In genomic region chr3:52310861-52311566, GRCh38 we compare ENCODE assay signal across 10 cellular contexts. TPM values are rescaled to one million over a fixed set of nuclear protein-coding genes. Genes with fewer than 3 reads are reported as not detected.
A peak's percentile ranks its signal among the peaks of the same experiment; 100 is the strongest.
DNase-seq lines count a peak whose midpoint lies in the region; ATAC-seq, FAIRE-seq and TF ChIP-seq lines count a peak whose summit lies in the region.
"Had no signal": no experiment of that assay in that cellular context is flagged by ENCODE, and none has a peak within 500 bp of the region (broad histone marks: within the 10 kb centered on the region; RNA-seq: fewer than 3 reads in every experiment).

No MANE protein-coding gene starts in this region.

- H3K4me3 ChIP-seq in left ventricle myocardium inferior: no peak overlapping the region
- no peak overlapping the region for H3K4me3 ChIP-seq in lower lobe of right lung

- peak overlapping the region; percentile 41 for H3K4me3 Mint-ChIP-seq in neural crest cell
- H3K4me3 Mint-ChIP-seq in endothelial cell (ENCODE audit: unreplicated experiment): no peak overlapping the region

- no peaks in the 10 kb centered on the region for H3K36me3 Mint-ChIP-seq in neural crest cell (ENCODE audit: low read depth)
- peaks cover 4% of the 10 kb centered on the region for H3K36me3 Mint-ChIP-seq in endothelial cell (ENCODE audit: low read depth, unreplicated experiment)

- H3K9me3 Mint-ChIP-seq in neural crest cell (no peaks in the 10 kb centered on the region), endothelial cell (ENCODE audit: unreplicated experiment) (no peaks in the 10 kb centered on the region)

- peak; percentile 64 for DNase-seq in GM12891 (ENCODE audit: insufficient read length, low spot score)
- DNase-seq in activated CD8-positive, alpha-beta memory T cell treated with anti-CD3 and anti-CD28 coated beads for 48 hours (ENCODE audit: low read depth in 2 of 3, low spot score in 2 of 3): peak in 2 of 3 experiments; percentile 15 to 57
- no peak for DNase-seq in neural crest cell (ENCODE audit: low read depth, low spot score)
- DNase-seq in retina: no peak
- DNase-seq in left ventricle myocardium inferior: no peak
- DNase-seq in endothelial cell (ENCODE audit: low spot score): no peak
- no peak for DNase-seq in lower lobe of right lung
- DNase-seq: KBM-7 had no signal

- H3K27ac ChIP-seq in left ventricle myocardium inferior (replicated peaks) (no peak overlapping the region), lower lobe of right lung (no peak overlapping the region)

- H3K27me3 Mint-ChIP-seq in neural crest cell (ENCODE audit: low read depth) (peaks cover 6% of the 10 kb centered on the region), endothelial cell (ENCODE audit: unreplicated experiment) (peaks cover 10% of the 10 kb centered on the region)

- H3K36me3 ChIP-seq in left ventricle myocardium inferior (no peaks in the 10 kb centered on the region), lower lobe of right lung (peaks cover 6% of the 10 kb centered on the region)

- TF ChIP-seq POLR2A in GM12891 (IDR thresholded peaks at IDR 0.05; ENCODE audit: low read depth, low read length): no peak

- H3K4me1 ChIP-seq in left ventricle myocardium inferior (peaks cover 14% of the 10 kb centered on the region), lower lobe of right lung (peaks cover 19% of the 10 kb centered on the region)

- peak; percentile 52 for ATAC-seq in HG02610 (IDR thresholded peaks at IDR 0.05; ENCODE audit: unreplicated experiment)
- no peak for ATAC-seq in lower lobe of right lung

- H3K9me3 ChIP-seq in left ventricle myocardium inferior (replicated peaks) (no peaks in the 10 kb centered on the region), lower lobe of right lung (no peaks in the 10 kb centered on the region)

- H3K27me3 ChIP-seq in left ventricle myocardium inferior (ENCODE audit: low read depth): no peaks in the 10 kb centered on the region
- no peaks in the 10 kb centered on the region for H3K27me3 ChIP-seq in lower lobe of right lung (ENCODE audit: low read depth)

- H3K27ac Mint-ChIP-seq in neural crest cell (ENCODE audit: unreplicated experiment) (peak overlapping the region; percentile 86), endothelial cell (ENCODE audit: unreplicated experiment) (no peak overlapping the region)

- TF ChIP-seq CTCF in neural crest cell (conservative IDR thresholded peaks at IDR 0.05): no peak
- no peak for TF ChIP-seq CTCF in left ventricle myocardium inferior (IDR thresholded peaks at IDR 0.05; ENCODE audit: borderline replicate concordance)
- no peak for TF ChIP-seq CTCF in endothelial cell (IDR thresholded peaks at IDR 0.05; ENCODE audit: unreplicated experiment)
- TF ChIP-seq CTCF in lower lobe of right lung (IDR thresholded peaks at IDR 0.05): no peak

- H3K4me1 Mint-ChIP-seq in neural crest cell (peaks cover 46% of the 10 kb centered on the region), endothelial cell (ENCODE audit: unreplicated experiment) (peaks cover 3% of the 10 kb centered on the region)

- intact Hi-C loops in left ventricle myocardium inferior (cut with micrococcal nuclease) (no loop called here), lower lobe of right lung (cut with DNase I) (no loop called here)

- FAIRE-seq in GM12891 (lab: Jason Lieb, UNC): peak; percentile 77
- FAIRE-seq: TTC549 had no signal

TF ChIP-seq in GM12891, 5 proteins besides CTCF, POLR2A, EP300 and RAD21:
- no peak for TF ChIP-seq POLR2AphosphoS5 (IDR thresholded peaks at IDR 0.05; ENCODE audit: low read depth, low read length)
- no peak for TF ChIP-seq SPI1 (IDR thresholded peaks at IDR 0.05; ENCODE audit: low read depth, low read length)
- TF ChIP-seq POU2F2 (IDR thresholded peaks at IDR 0.05; ENCODE audit: low read depth, low read length): no peak; the same call in 1 of the 2 replicates

RNA-seq across cellular contexts. Expression of gene DNAH1, which starts 5.1 kb away (rescaled TPM):
- 3.9 TPM for polyA plus RNA-seq in GM12891 (2012; ENCODE audit: low read depth, missing spikeins)
- total RNA-seq in neural crest cell: 2.4 and 3.2 TPM in 2 replicates
- total RNA-seq in left ventricle myocardium inferior: 2.2 TPM
- total RNA-seq in endothelial cell (ENCODE audit: unreplicated experiment): 3.3 TPM
- 16.4 TPM for total RNA-seq in lower lobe of right lung

RNA-seq across cellular contexts. Expression of gene GLYCTK, which starts 23.4 kb away (rescaled TPM):
- polyA plus RNA-seq in GM12891 (2012; ENCODE audit: low read depth, missing spikeins): 11.0 TPM
- total RNA-seq in neural crest cell (6.1 and 9.7 TPM in 2 replicates), left ventricle myocardium inferior (4.0 TPM), endothelial cell (ENCODE audit: unreplicated experiment) (22.4 TPM), lower lobe of right lung (9.5 TPM)

RNA-seq across cellular contexts. Expression of gene WDR82, which starts 32.6 kb away (rescaled TPM):
- polyA plus RNA-seq in GM12891 (2012; ENCODE audit: low read depth, missing spikeins): 26.5 TPM
- 114 and 119 TPM in 2 replicates for total RNA-seq in neural crest cell
- total RNA-seq in left ventricle myocardium inferior: 61.6 TPM
- total RNA-seq in endothelial cell (ENCODE audit: unreplicated experiment): 72.3 TPM
- total RNA-seq in lower lobe of right lung: 60.2 TPM

Comparison
In these comparisons a context has a peak if more than half of its experiments do, and no peak if none do; other contexts are left out.
1. DNase-seq: peak in GM12891 (single experiment) and activated CD8-positive, alpha-beta memory T cell treated with anti-CD3 and anti-CD28 coated beads for 48 hours (2 of 3); none in neural crest cell (single experiment), retina (single experiment), left ventricle myocardium inferior (single experiment), endothelial cell (single experiment) and lower lobe of right lung (single experiment).